Comparison of ENCODE assay signal across 8 cellular contexts in the genomic region with DNA sequence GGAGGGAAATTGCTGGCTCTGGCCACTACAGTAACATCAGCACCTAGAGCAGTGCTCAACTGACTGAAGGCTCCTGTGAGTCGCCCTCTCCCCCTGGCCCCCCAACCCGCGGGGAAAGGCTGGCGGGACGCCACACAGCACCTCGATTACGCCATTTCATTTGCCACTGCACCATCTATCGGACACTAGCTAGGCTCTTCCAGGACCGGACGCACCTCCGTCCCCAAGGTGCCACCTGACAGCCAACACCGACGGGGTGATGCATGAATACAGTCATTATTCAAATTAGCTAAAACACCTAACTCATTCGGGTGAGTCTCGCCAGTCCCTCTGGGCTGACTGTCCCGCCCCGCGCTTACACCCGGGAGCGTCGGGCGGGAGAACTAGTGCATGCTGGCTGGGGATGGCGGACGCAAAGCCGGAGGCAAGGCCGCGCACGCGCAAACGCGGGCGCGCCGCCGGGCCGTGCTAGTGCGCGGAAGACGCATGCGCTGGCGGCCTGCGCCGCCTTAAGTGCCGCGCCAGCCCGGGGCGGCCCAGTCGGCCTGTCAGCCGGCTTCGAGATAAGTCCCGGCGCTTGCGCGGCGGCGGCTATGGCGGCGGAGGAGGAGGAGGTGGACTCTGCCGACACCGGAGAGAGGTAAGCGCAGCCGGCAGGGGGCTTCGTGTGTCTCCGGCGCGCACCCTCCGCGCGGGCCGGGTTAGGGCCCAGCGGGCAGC. TPM values are rescaled to one million over a fixed set of nuclear protein-coding genes. Genes with fewer than 3 reads are reported as not detected.
DNase-seq lines count a peak whose midpoint lies in the region; ATAC-seq and TF ChIP-seq lines count a peak whose summit lies in the region.

A gene (plus strand): TSS at position 539 of the 720 bp plus-strand sequence. CDS start 55 bp downstream, at position 594.

- no peaks in the 10 kb centered on the region for H3K9me3 Mint-ChIP-seq in T-cell

- H3K4me3 ChIP-seq in GM12875 (ENCODE audit: low read depth, low read length) (peak within 1 kb of the TSS; percentile 94), adrenal gland (peak within 1 kb of the TSS; percentile 32 to 94 (median 64)), heart right ventricle (peak within 1 kb of the TSS; percentile 52 to 99 (median 88)), upper lobe of right lung (peak within 1 kb of the TSS; percentile 83)

- peak within 1 kb of the TSS; percentile 88 to 89 (median 88) for H3K4me3 Mint-ChIP-seq in T-cell

- intact Hi-C loops in adrenal gland (cut with DNase I) (loop anchor here in 1 of 2 donors (10.0 kb wide), 1 partner anchor 66 kb away; a partner anchor contains a TSS), heart right ventricle (cut with DNase I) (loop anchor here in 5 of 10 donors (2.0 to 10.0 kb wide), 5 partner anchors 64 to 77 kb away; a partner anchor contains a TSS), posterior vena cava (cut with DNase I) (no loop called here), upper lobe of right lung (cut with DNase I) (no loop called here)

- H3K27ac ChIP-seq in adrenal gland, result peak within 1 kb of the TSS; percentile 66 to 95 (median 85)
- peak within 1 kb of the TSS; percentile 65 to 97 (median 94) for H3K27ac ChIP-seq in heart right ventricle
- H3K27ac ChIP-seq in upper lobe of right lung, result peak within 1 kb of the TSS; percentile 96

- no peaks in the 10 kb centered on the region for H3K27me3 Mint-ChIP-seq in T-cell

- peaks cover 31 to 39% (median 34%) of the 10 kb centered on the region in 3 donors for H3K4me1 Mint-ChIP-seq in T-cell

- 0 to 1% (median 1%) methylated on average over 35 to 71 of the region's 71 CpGs for WGBS in adrenal gland, 4 donors
- 0% methylated on average over 63 to 71 of the region's 71 CpGs for whole genome bisulfite sequencing in heart right ventricle, 2 donors

- H3K27me3 ChIP-seq in adrenal gland (no peaks in the 10 kb centered on the region), heart right ventricle (no peaks in the 10 kb centered on the region), upper lobe of right lung (no peaks in the 10 kb centered on the region)

- ATAC-seq in HG02759 (IDR thresholded peaks at IDR 0.05; ENCODE audit: unreplicated experiment) (peak; percentile 91), T-cell (replicated peaks in 1 of 4) (peak; percentile 89 to 95 (median 92)), heart right ventricle (peak; percentile 97 to 99 (median 98)), upper lobe of right lung (peak; percentile 93)

- CTCF ChIA-PET in T-cell (lab: Charles Lee), result no interaction called here

- DNase-seq in NCI-H128 (lab: John Stamatoyannopoulos, UW; ENCODE audit: unreplicated experiment) (peak; percentile 82), T-cell (peak; percentile 89 to 98 (median 95)), adrenal gland (peak; percentile 88 to 94 (median 89)), heart right ventricle (peak; percentile 87 to 94), posterior vena cava (ENCODE audit: low spot score) (peak; percentile 97), upper lobe of right lung (peak; percentile 95)

- TF ChIP-seq CTCF in GM12875 (IDR thresholded peaks at IDR 0.05; ENCODE audit: borderline replicate concordance, insufficient read depth, low read depth, low read length) (peak; percentile 49), adrenal gland (IDR thresholded peaks at IDR 0.05) (peak in 2 of 6 experiments; percentile 11 to 44), heart right ventricle (IDR thresholded peaks at IDR 0.05) (peak in 4 of 9 donors; percentile 28 to 44 (median 30)), upper lobe of right lung (IDR thresholded peaks at IDR 0.05) (peak; percentile 4)

- no peaks in the 10 kb centered on the region for H3K36me3 Mint-ChIP-seq in T-cell

- H3K9me3 ChIP-seq in adrenal gland (replicated peaks in 1 of 3) (no peaks in the 10 kb centered on the region), heart right ventricle (no peaks in the 10 kb centered on the region), upper lobe of right lung (no peaks in the 10 kb centered on the region)

- H3K27ac Mint-ChIP-seq in T-cell, result peak within 1 kb of the TSS; percentile 79 to 93

- H3K4me1 ChIP-seq in adrenal gland (replicated peaks in 1 of 2) (peaks cover 7 to 31% of the 10 kb centered on the region in 2 donors), heart right ventricle (peaks cover 2 to 43% (median 19%) of the 10 kb centered on the region in 9 donors), upper lobe of right lung (peaks cover 31% of the 10 kb centered on the region)

- POLR2A ChIA-PET in T-cell (lab: Charles Lee), result interaction anchor here (0.5 to 0.7 kb wide), 3 partner anchors 9 to 1189 kb away, joined by 3 to 7 read pairs (median 6); no protein-coding TSS in a partner anchor

- TF ChIP-seq POLR2A in adrenal gland (IDR thresholded peaks at IDR 0.05), result peak; percentile 100

- no peaks in the 10 kb centered on the region for H3K36me3 ChIP-seq in adrenal gland (replicated peaks in 1 of 2)
- H3K36me3 ChIP-seq in heart right ventricle, result no peaks in the 10 kb centered on the region
- H3K36me3 ChIP-seq in upper lobe of right lung, result no peaks in the 10 kb centered on the region

RNA-seq across cellular contexts. Expression of the gene that starts here (rescaled TPM):
- 1 to 10 TPM; 5.3 to 9.2 (median 8.2) TPM for total RNA-seq in T-cell
- 10 to 100 TPM; 18.4 to 43.4 (median 22.2) TPM for total RNA-seq in adrenal gland
- polyA plus RNA-seq in adrenal gland, result 10 to 100 TPM in 2 of 3 donors, 1 to 10 TPM in 1; 6.1 to 22.1 (median 15.6) TPM
- 10 to 100 TPM; 23.0 to 30.9 (median 28.0) TPM for total RNA-seq in heart right ventricle
- 10 to 100 TPM in 1 of 2 donors, 1 to 10 TPM in 1; 6.5 to 40.1 TPM for polyA plus RNA-seq in heart right ventricle
- 10 to 100 TPM; 19.8 to 32.9 TPM for total RNA-seq in posterior vena cava
- total RNA-seq in upper lobe of right lung, result 41.5 TPM

Comparison
In these comparisons a context has a peak if more than half of its experiments do, and no peak if none do; other contexts are left out.
1. Peak in every context shown above with its lines: DNase-seq, ATAC-seq, H3K4me3 ChIP-seq and H3K27ac ChIP-seq.